In genomic region chr13:72545030-72545719, GRCh38 we compare ENCODE assay signal across 1 cellular context.
TF ChIP-seq lines count a peak whose summit lies in the region.

No MANE protein-coding gene starts in this region.

TF ChIP-seq in HepG2, 621 proteins besides CTCF, POLR2A, EP300 and RAD21 (continued from another document and continues in another):
- no peak for TF ChIP-seq ZFP90 (CRISPR knock-in tag; IDR thresholded peaks at IDR 0.05; ENCODE audit: borderline replicate concordance)
- no peak for TF ChIP-seq REXO4 (CRISPR knock-in tag; IDR thresholded peaks at IDR 0.05; ENCODE audit: borderline replicate concordance)
- no peak for TF ChIP-seq NBN (conservative IDR thresholded peaks at IDR 0.05)
- TF ChIP-seq NR1H2 (CRISPR knock-in tag; IDR thresholded peaks at IDR 0.05; ENCODE audit: borderline replicate concordance, low read depth) = no peak
- TF ChIP-seq HNRNPL (IDR thresholded peaks at IDR 0.05; ENCODE audit: low read depth, low read length) = no peak
- no peak for TF ChIP-seq ZKSCAN5 (CRISPR knock-in tag; IDR thresholded peaks at IDR 0.05)
- no peak for TF ChIP-seq JUND (CRISPR knock-in tag; IDR thresholded peaks at IDR 0.05)
- no peak for TF ChIP-seq PREB (CRISPR knock-in tag; IDR thresholded peaks at IDR 0.05)
- TF ChIP-seq ZFP91 (CRISPR knock-in tag; IDR thresholded peaks at IDR 0.05; ENCODE audit: borderline replicate concordance) = no peak
- TF ChIP-seq, protein P1, sequence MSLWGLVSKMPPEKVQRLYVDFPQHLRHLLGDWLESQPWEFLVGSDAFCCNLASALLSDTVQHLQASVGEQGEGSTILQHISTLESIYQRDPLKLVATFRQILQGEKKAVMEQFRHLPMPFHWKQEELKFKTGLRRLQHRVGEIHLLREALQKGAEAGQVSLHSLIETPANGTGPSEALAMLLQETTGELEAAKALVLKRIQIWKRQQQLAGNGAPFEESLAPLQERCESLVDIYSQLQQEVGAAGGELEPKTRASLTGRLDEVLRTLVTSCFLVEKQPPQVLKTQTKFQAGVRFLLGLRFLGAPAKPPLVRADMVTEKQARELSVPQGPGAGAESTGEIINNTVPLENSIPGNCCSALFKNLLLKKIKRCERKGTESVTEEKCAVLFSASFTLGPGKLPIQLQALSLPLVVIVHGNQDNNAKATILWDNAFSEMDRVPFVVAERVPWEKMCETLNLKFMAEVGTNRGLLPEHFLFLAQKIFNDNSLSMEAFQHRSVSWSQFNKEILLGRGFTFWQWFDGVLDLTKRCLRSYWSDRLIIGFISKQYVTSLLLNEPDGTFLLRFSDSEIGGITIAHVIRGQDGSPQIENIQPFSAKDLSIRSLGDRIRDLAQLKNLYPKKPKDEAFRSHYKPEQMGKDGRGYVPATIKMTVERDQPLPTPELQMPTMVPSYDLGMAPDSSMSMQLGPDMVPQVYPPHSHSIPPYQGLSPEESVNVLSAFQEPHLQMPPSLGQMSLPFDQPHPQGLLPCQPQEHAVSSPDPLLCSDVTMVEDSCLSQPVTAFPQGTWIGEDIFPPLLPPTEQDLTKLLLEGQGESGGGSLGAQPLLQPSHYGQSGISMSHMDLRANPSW (CRISPR knock-in tag; IDR thresholded peaks at IDR 0.05; ENCODE audit: borderline replicate concordance) = 0 out of 2 replicates have a peak, but pooled peaks have one; percentile 76
- no peak for TF ChIP-seq ZNF337 (CRISPR knock-in tag; IDR thresholded peaks at IDR 0.05; ENCODE audit: borderline replicate concordance, low read depth)
- TF ChIP-seq SKI (IDR thresholded peaks at IDR 0.05; ENCODE audit: partially characterized antibody) = no peak
- 0 out of 2 replicates have a peak, but pooled peaks have one; percentile 35 for TF ChIP-seq SALL2 (CRISPR knock-in tag; IDR thresholded peaks at IDR 0.05)
- no peak; the same call in 1 of the 2 replicates for TF ChIP-seq SOX13 (IDR thresholded peaks at IDR 0.05)
- peak in 1 of 2 experiments; percentile 82; a peak in 2 of 4 replicates for TF ChIP-seq SOX13 (CRISPR knock-in tag; conservative IDR thresholded peaks at IDR 0.05 in 1 of 2, IDR thresholded peaks at IDR 0.05 in 1 of 2)
- TF ChIP-seq HHEX (CRISPR knock-in tag; IDR thresholded peaks at IDR 0.05) = peak; percentile 13; the same call in 1 of the 2 replicates
- TF ChIP-seq CBFB (CRISPR knock-in tag; IDR thresholded peaks at IDR 0.05) = no peak
- TF ChIP-seq ZNF484 (CRISPR knock-in tag; IDR thresholded peaks at IDR 0.05; ENCODE audit: borderline replicate concordance, low read depth) = no peak
- no peak for TF ChIP-seq NFYB (CRISPR knock-in tag; IDR thresholded peaks at IDR 0.05)
- TF ChIP-seq ZNF709 (CRISPR knock-in tag; IDR thresholded peaks at IDR 0.05) = no peak
- no peak for TF ChIP-seq SP2 (CRISPR knock-in tag; IDR thresholded peaks at IDR 0.05)
- no peak; the same call in 1 of the 2 replicates for TF ChIP-seq ZBTB39 (CRISPR knock-in tag; IDR thresholded peaks at IDR 0.05)
- TF ChIP-seq SRF (IDR thresholded peaks at IDR 0.05; ENCODE audit: low read depth, low read length) = no peak
- TF ChIP-seq, protein P2, sequence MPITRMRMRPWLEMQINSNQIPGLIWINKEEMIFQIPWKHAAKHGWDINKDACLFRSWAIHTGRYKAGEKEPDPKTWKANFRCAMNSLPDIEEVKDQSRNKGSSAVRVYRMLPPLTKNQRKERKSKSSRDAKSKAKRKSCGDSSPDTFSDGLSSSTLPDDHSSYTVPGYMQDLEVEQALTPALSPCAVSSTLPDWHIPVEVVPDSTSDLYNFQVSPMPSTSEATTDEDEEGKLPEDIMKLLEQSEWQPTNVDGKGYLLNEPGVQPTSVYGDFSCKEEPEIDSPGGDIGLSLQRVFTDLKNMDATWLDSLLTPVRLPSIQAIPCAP (CRISPR knock-in tag; IDR thresholded peaks at IDR 0.05; ENCODE audit: low read depth) = no peak
- TF ChIP-seq USF2 (IDR thresholded peaks at IDR 0.05; ENCODE audit: low read depth, low read length) = no peak
- no peak for TF ChIP-seq USF2 (CRISPR knock-in tag; IDR thresholded peaks at IDR 0.05; ENCODE audit: borderline replicate concordance)
- TF ChIP-seq, protein P3, sequence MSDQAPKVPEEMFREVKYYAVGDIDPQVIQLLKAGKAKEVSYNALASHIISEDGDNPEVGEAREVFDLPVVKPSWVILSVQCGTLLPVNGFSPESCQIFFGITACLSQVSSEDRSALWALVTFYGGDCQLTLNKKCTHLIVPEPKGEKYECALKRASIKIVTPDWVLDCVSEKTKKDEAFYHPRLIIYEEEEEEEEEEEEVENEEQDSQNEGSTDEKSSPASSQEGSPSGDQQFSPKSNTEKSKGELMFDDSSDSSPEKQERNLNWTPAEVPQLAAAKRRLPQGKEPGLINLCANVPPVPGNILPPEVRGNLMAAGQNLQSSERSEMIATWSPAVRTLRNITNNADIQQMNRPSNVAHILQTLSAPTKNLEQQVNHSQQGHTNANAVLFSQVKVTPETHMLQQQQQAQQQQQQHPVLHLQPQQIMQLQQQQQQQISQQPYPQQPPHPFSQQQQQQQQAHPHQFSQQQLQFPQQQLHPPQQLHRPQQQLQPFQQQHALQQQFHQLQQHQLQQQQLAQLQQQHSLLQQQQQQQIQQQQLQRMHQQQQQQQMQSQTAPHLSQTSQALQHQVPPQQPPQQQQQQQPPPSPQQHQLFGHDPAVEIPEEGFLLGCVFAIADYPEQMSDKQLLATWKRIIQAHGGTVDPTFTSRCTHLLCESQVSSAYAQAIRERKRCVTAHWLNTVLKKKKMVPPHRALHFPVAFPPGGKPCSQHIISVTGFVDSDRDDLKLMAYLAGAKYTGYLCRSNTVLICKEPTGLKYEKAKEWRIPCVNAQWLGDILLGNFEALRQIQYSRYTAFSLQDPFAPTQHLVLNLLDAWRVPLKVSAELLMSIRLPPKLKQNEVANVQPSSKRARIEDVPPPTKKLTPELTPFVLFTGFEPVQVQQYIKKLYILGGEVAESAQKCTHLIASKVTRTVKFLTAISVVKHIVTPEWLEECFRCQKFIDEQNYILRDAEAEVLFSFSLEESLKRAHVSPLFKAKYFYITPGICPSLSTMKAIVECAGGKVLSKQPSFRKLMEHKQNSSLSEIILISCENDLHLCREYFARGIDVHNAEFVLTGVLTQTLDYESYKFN (CRISPR knock-in tag; conservative IDR thresholded peaks at IDR 0.05) = peak; percentile 98
- 0 out of 2 replicates have a peak, but pooled peaks have one; percentile 24 for TF ChIP-seq ZNF772 (CRISPR knock-in tag; IDR thresholded peaks at IDR 0.05)
- no peak for TF ChIP-seq ZNF678 (CRISPR knock-in tag; IDR thresholded peaks at IDR 0.05)
- TF ChIP-seq ZNF260 (CRISPR knock-in tag; IDR thresholded peaks at IDR 0.05; ENCODE audit: borderline replicate concordance, low read depth) = no peak
- peak; percentile 98 for TF ChIP-seq KDM1A (CRISPR knock-in tag; IDR thresholded peaks at IDR 0.05)
- TF ChIP-seq TCF12 (IDR thresholded peaks at IDR 0.05) = no peak
- TF ChIP-seq TCF12 (CRISPR knock-in tag; IDR thresholded peaks at IDR 0.05) = peak; percentile 64; the same call in 1 of the 2 replicates
- 0 out of 2 replicates have a peak, but pooled peaks have one; percentile 69 for TF ChIP-seq SNAPC2 (CRISPR knock-in tag; IDR thresholded peaks at IDR 0.05)
- TF ChIP-seq MEIS2 (CRISPR knock-in tag; IDR thresholded peaks at IDR 0.05) = 0 out of 2 replicates have a peak, but pooled peaks have one; percentile 42
- TF ChIP-seq ZBTB3 (CRISPR knock-in tag; IDR thresholded peaks at IDR 0.05; ENCODE audit: borderline replicate concordance, low read depth) = no peak
- no peak for TF ChIP-seq KAT2B (IDR thresholded peaks at IDR 0.05; ENCODE audit: borderline replicate concordance, low read depth, low read length)
- TF ChIP-seq ZNF382 (CRISPR knock-in tag; IDR thresholded peaks at IDR 0.05; ENCODE audit: borderline replicate concordance) = no peak
- TF ChIP-seq GTF3A (CRISPR knock-in tag; conservative IDR thresholded peaks at IDR 0.05) = no peak
- no peak for TF ChIP-seq MLLT10 (CRISPR knock-in tag; IDR thresholded peaks at IDR 0.05)
- no peak for TF ChIP-seq ZNF234 (CRISPR knock-in tag; conservative IDR thresholded peaks at IDR 0.05)
- TF ChIP-seq ZNF12 (CRISPR knock-in tag; IDR thresholded peaks at IDR 0.05) = peak; percentile 13; the same call in 1 of the 2 replicates
- TF ChIP-seq ZFY (CRISPR knock-in tag; IDR thresholded peaks at IDR 0.05) = 0 out of 2 replicates have a peak, but pooled peaks have one; percentile 8
- no peak for TF ChIP-seq ZNF512B (CRISPR knock-in tag; IDR thresholded peaks at IDR 0.05; ENCODE audit: borderline replicate concordance)
- TF ChIP-seq ZNF138 (CRISPR knock-in tag; IDR thresholded peaks at IDR 0.05; ENCODE audit: low read depth) = no peak
- no peak for TF ChIP-seq ZNF816 (CRISPR knock-in tag; IDR thresholded peaks at IDR 0.05; ENCODE audit: borderline replicate concordance)
- TF ChIP-seq, protein P4, sequence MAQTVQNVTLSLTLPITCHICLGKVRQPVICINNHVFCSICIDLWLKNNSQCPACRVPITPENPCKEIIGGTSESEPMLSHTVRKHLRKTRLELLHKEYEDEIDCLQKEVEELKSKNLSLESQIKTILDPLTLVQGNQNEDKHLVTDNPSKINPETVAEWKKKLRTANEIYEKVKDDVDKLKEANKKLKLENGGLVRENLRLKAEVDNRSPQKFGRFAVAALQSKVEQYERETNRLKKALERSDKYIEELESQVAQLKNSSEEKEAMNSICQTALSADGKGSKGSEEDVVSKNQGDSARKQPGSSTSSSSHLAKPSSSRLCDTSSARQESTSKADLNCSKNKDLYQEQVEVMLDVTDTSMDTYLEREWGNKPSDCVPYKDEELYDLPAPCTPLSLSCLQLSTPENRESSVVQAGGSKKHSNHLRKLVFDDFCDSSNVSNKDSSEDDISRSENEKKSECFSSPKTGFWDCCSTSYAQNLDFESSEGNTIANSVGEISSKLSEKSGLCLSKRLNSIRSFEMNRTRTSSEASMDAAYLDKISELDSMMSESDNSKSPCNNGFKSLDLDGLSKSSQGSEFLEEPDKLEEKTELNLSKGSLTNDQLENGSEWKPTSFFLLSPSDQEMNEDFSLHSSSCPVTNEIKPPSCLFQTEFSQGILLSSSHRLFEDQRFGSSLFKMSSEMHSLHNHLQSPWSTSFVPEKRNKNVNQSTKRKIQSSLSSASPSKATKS (CRISPR knock-in tag; IDR thresholded peaks at IDR 0.05) = 0 out of 2 replicates have a peak, but pooled peaks have one; percentile 22
